In genomic region chr14:93789366-93790130, GRCh38 we compare ENCODE assay signal across 11 cellular contexts. TPM values are rescaled to one million over a fixed set of nuclear protein-coding genes. Genes with fewer than 3 reads are reported as not detected.
DNase-seq lines count a peak whose midpoint lies in the region; ATAC-seq and TF ChIP-seq lines count a peak whose summit lies in the region.
"Had no signal": no experiment of that assay in that cellular context is flagged by ENCODE, and none has a peak within 500 bp of the region (broad histone marks: within the 10 kb centered on the region; RNA-seq: fewer than 3 reads in every experiment).

No MANE protein-coding gene starts in this region.

- DNase-seq in DMS79 treated with DMSO at 0.1 percent for 48 hours (lab: John Stamatoyannopoulos, UW) = peak; percentile 63
- DNase-seq in SK-N-DZ (ENCODE audit: low spot score) = peak; percentile 79
- DNase-seq in left ventricle myocardium superior = no peak
- DNase-seq in sigmoid colon = peak; percentile 76
- no peak for DNase-seq in KBM-7
- DNase-seq in SHP77 (lab: John Stamatoyannopoulos, UW) = no peak
- DNase-seq in islet precursor cell = no peak
- DNase-seq: activated CD8-positive, alpha-beta T cell treated with anti-CD3 and anti-CD28 coated beads, Interleukin-2, amount 10 ng/mL, durations not matched to agents 7 days and 5 days; DND-41 had no signal

- peak; percentile 22 for ATAC-seq in left ventricle myocardium superior
- no peak for ATAC-seq in GM19467 (IDR thresholded peaks at IDR 0.05; ENCODE audit: unreplicated experiment)
- ATAC-seq: activated CD8-positive, alpha-beta T cell treated with anti-CD3 and anti-CD28 coated beads, Interleukin-2, amount 10 ng/mL, durations not matched to agents 7 days and 5 days had no signal

- in situ Hi-C loops in KBM-7 (cut with MboI; ENCODE audit: low pct_unique_long_range_greater_than_20kb, low sequenced_read_pairs) = no loop called here

- peaks cover 0 to 56% (median 37%) of the 10 kb centered on the region in 4 donors for H3K4me1 ChIP-seq in sigmoid colon

- 37 to 42% methylated on average over 18 of the region's 18 CpGs for WGBS in sigmoid colon, 2 donors

- no peaks in the 10 kb centered on the region for H3K27me3 ChIP-seq in sigmoid colon

- H3K4me3 ChIP-seq in sigmoid colon = peak overlapping the region; percentile 62 to 80 (median 70)

- peak overlapping the region; percentile 76 to 90 (median 90) for H3K27ac ChIP-seq in sigmoid colon

- intact Hi-C loops in left ventricle myocardium superior (cut with micrococcal nuclease) = no loop called here
- intact Hi-C loops in sigmoid colon (cut with DNase I) = loop anchor here (1.0 to 10.0 kb wide), 5 partner anchors 53 to 585 kb away; partner anchors contain the start of genes GON7, PPP4R4 and UBR7

- TF ChIP-seq POLR2A in sigmoid colon (IDR thresholded peaks at IDR 0.05) = no peak

- no peak for TF ChIP-seq CTCF in sigmoid colon (IDR thresholded peaks at IDR 0.05)

- H3K9me3 ChIP-seq in sigmoid colon = no peaks in the 10 kb centered on the region

- H3K36me3 ChIP-seq in sigmoid colon = no peaks in the 10 kb centered on the region

- no peak for TF ChIP-seq EP300 in sigmoid colon (IDR thresholded peaks at IDR 0.05)

RNA-seq across cellular contexts. Expression of gene PRIMA1, which starts 1.3 kb away (rescaled TPM):
- 1.6 and 2.4 TPM in 2 replicates for polyA plus RNA-seq in SK-N-DZ (2014; cell fraction: cytosol; rRNA removed)
- 1.4 and 3.4 TPM in 2 replicates for polyA plus RNA-seq in SK-N-DZ (2014; cell fraction: nucleus; rRNA removed)
- 7.9 TPM for total RNA-seq in left ventricle myocardium superior
- 10 to 100 TPM in 3 of 4 donors, 1 to 10 TPM in 1; 5.3 to 21.9 (median 12.8) TPM for total RNA-seq in sigmoid colon
- 1 to 10 TPM in 2 of 3 donors, under 1 TPM in 1; 0.23 to 7.6 (median 1.8) TPM for polyA plus RNA-seq in sigmoid colon
- total RNA-seq: activated CD8-positive, alpha-beta T cell treated with anti-CD3 and anti-CD28 coated beads, Interleukin-2, amount 10 ng/mL, durations not matched to agents 7 days and 5 days; osteoblast had no signal

Comparison
In these comparisons a context has a peak if more than half of its experiments do, and no peak if none do; other contexts are left out.
1. DNase-seq: peak in DMS79 treated with DMSO at 0.1 percent for 48 hours (single experiment), SK-N-DZ (single experiment) and sigmoid colon (single experiment); none in left ventricle myocardium superior (single experiment), KBM-7 (single experiment), SHP77 (0 of 2) and islet precursor cell (single experiment).